1 cellular context compared by ENCODE assay signal in the genomic region with DNA sequence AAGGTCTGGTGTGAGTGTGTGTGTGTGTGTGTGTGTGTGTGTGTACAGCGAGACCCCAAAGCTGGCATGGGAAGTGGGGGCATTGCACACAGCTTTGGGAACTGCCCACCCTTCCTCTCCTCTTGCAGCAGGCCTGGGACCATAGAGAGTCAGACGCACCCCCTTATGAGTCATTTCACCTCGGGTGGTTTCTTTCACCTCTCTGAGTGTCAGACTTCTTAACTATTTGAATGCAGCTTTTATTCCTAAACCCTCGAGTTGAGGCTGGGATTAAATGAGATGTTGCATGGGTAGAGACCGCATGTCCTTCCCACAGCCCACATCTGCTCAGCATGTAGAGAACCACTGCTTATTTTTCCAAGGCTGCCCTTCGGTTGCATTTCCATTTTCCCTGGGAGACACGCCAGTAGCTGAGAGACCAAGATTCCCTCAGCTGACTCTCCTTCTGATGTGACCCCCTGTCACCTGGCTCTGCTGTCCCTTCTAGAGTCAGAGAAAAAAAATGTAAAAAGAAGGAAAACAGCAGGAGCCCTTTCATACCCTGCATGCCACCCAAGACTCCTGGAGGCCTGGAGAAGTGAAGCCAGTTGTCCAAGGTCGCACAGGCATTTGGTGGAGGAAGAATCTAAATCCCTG.
TF ChIP-seq lines count a peak whose summit lies in the region.

No MANE protein-coding gene starts in this region.

TF ChIP-seq in GM12878, 131 proteins besides CTCF, POLR2A, EP300 and RAD21 (continued from another document and continues in another):
- TF ChIP-seq, protein P1, sequence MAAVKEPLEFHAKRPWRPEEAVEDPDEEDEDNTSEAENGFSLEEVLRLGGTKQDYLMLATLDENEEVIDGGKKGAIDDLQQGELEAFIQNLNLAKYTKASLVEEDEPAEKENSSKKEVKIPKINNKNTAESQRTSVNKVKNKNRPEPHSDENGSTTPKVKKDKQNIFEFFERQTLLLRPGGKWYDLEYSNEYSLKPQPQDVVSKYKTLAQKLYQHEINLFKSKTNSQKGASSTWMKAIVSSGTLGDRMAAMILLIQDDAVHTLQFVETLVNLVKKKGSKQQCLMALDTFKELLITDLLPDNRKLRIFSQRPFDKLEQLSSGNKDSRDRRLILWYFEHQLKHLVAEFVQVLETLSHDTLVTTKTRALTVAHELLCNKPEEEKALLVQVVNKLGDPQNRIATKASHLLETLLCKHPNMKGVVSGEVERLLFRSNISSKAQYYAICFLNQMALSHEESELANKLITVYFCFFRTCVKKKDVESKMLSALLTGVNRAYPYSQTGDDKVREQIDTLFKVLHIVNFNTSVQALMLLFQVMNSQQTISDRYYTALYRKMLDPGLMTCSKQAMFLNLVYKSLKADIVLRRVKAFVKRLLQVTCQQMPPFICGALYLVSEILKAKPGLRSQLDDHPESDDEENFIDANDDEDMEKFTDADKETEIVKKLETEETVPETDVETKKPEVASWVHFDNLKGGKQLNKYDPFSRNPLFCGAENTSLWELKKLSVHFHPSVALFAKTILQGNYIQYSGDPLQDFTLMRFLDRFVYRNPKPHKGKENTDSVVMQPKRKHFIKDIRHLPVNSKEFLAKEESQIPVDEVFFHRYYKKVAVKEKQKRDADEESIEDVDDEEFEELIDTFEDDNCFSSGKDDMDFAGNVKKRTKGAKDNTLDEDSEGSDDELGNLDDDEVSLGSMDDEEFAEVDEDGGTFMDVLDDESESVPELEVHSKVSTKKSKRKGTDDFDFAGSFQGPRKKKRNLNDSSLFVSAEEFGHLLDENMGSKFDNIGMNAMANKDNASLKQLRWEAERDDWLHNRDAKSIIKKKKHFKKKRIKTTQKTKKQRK (IDR thresholded peaks at IDR 0.05; ENCODE audit: low read depth, low read length): no peak
- no peak for TF ChIP-seq STAT1 (conservative IDR thresholded peaks at IDR 0.05)
- TF ChIP-seq SRF (IDR thresholded peaks at IDR 0.05; ENCODE audit: low read depth in 2 of 2, low read length in 2 of 2): no peak
- peak; percentile 81; the same call in 1 of the 2 replicates for TF ChIP-seq IRF4 (IDR thresholded peaks at IDR 0.05; ENCODE audit: low read depth, low read length)
- no peak for TF ChIP-seq KLF5 (IDR thresholded peaks at IDR 0.05; ENCODE audit: partially characterized antibody)
- TF ChIP-seq ASH2L (IDR thresholded peaks at IDR 0.05; ENCODE audit: borderline replicate concordance, low read depth): no peak
- TF ChIP-seq, protein P2, sequence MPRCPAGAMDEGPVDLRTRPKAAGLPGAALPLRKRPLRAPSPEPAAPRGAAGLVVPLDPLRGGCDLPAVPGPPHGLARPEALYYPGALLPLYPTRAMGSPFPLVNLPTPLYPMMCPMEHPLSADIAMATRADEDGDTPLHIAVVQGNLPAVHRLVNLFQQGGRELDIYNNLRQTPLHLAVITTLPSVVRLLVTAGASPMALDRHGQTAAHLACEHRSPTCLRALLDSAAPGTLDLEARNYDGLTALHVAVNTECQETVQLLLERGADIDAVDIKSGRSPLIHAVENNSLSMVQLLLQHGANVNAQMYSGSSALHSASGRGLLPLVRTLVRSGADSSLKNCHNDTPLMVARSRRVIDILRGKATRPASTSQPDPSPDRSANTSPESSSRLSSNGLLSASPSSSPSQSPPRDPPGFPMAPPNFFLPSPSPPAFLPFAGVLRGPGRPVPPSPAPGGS (IDR thresholded peaks at IDR 0.05; ENCODE audit: borderline replicate concordance, insufficient read depth, low read depth, low read length, poor library complexity, severe bottlenecking): no peak
- no peak for TF ChIP-seq MYB (IDR thresholded peaks at IDR 0.05; ENCODE audit: borderline replicate concordance, low read depth, low read length)
- peak; percentile 84 for TF ChIP-seq JUNB (IDR thresholded peaks at IDR 0.05)
- no peak for TF ChIP-seq SREBF1 (IDR thresholded peaks at IDR 0.05; ENCODE audit: low read length)
- TF ChIP-seq WRNIP1 (IDR thresholded peaks at IDR 0.05; ENCODE audit: borderline replicate concordance, low read depth, low read length): no peak
- no peak for TF ChIP-seq EZH2 (IDR thresholded peaks at IDR 0.05; ENCODE audit: borderline replicate concordance, control insufficient read depth, low read depth, low read length)
- TF ChIP-seq CHD2 (IDR thresholded peaks at IDR 0.05; ENCODE audit: borderline replicate concordance, low read depth, low read length): 0 out of 2 replicates have a peak, but pooled peaks have one; percentile 27
- peak; percentile 80 to 83 for TF ChIP-seq IKZF2 (IDR thresholded peaks at IDR 0.05)
- TF ChIP-seq LARP7 (IDR thresholded peaks at IDR 0.05): no peak
- no peak for TF ChIP-seq EGR1 (IDR thresholded peaks at IDR 0.05; ENCODE audit: borderline replicate concordance in 1 of 2, low read depth in 2 of 2, low read length in 2 of 2)
- TF ChIP-seq CBX5 (IDR thresholded peaks at IDR 0.05; ENCODE audit: low read depth): no peak
- TF ChIP-seq SPI1 (IDR thresholded peaks at IDR 0.05; ENCODE audit: borderline replicate concordance, insufficient read depth, low read depth, low read length): no peak
- TF ChIP-seq TCF12 (IDR thresholded peaks at IDR 0.05; ENCODE audit: low read depth, low read length): 0 out of 2 replicates have a peak, but pooled peaks have one; percentile 21
- peak; percentile 75 for TF ChIP-seq RUNX3 (IDR thresholded peaks at IDR 0.05; ENCODE audit: low read length)
- TF ChIP-seq, protein P3, sequence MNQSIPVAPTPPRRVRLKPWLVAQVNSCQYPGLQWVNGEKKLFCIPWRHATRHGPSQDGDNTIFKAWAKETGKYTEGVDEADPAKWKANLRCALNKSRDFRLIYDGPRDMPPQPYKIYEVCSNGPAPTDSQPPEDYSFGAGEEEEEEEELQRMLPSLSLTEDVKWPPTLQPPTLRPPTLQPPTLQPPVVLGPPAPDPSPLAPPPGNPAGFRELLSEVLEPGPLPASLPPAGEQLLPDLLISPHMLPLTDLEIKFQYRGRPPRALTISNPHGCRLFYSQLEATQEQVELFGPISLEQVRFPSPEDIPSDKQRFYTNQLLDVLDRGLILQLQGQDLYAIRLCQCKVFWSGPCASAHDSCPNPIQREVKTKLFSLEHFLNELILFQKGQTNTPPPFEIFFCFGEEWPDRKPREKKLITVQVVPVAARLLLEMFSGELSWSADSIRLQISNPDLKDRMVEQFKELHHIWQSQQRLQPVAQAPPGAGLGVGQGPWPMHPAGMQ (IDR thresholded peaks at IDR 0.05; ENCODE audit: borderline replicate concordance): no peak
- TF ChIP-seq, protein P4, sequence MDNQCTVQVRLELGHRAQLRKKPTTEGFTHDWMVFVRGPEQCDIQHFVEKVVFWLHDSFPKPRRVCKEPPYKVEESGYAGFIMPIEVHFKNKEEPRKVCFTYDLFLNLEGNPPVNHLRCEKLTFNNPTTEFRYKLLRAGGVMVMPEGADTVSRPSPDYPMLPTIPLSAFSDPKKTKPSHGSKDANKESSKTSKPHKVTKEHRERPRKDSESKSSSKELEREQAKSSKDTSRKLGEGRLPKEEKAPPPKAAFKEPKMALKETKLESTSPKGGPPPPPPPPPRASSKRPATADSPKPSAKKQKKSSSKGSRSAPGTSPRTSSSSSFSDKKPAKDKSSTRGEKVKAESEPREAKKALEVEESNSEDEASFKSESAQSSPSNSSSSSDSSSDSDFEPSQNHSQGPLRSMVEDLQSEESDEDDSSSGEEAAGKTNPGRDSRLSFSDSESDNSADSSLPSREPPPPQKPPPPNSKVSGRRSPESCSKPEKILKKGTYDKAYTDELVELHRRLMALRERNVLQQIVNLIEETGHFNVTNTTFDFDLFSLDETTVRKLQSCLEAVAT (IDR thresholded peaks at IDR 0.05): no peak
- peak; percentile 78; the same call in 1 of the 2 replicates for TF ChIP-seq JUND (IDR thresholded peaks at IDR 0.05; ENCODE audit: low read depth, low read length)
- no peak for TF ChIP-seq CEBPB (IDR thresholded peaks at IDR 0.05; ENCODE audit: borderline replicate concordance in 1 of 2, low read depth in 2 of 2, low read length in 2 of 2)
- no peak for TF ChIP-seq SMC3 (IDR thresholded peaks at IDR 0.05; ENCODE audit: borderline replicate concordance, low read length)
- peak; percentile 73 for TF ChIP-seq NFIC (IDR thresholded peaks at IDR 0.05; ENCODE audit: low read depth, low read length)
- peak; percentile 84 for TF ChIP-seq EED (IDR thresholded peaks at IDR 0.05; ENCODE audit: low read depth)
- TF ChIP-seq GATAD2B (conservative IDR thresholded peaks at IDR 0.05; ENCODE audit: low read depth): peak; percentile 26; the same call in 1 of the 2 replicates
- no peak for TF ChIP-seq SMAD1 (IDR thresholded peaks at IDR 0.05; ENCODE audit: low read depth, partially characterized antibody)
- peak; percentile 43; the same call in 1 of the 2 replicates for TF ChIP-seq CREM (IDR thresholded peaks at IDR 0.05; ENCODE audit: low read depth)
- no peak for TF ChIP-seq RB1 (IDR thresholded peaks at IDR 0.05; ENCODE audit: borderline replicate concordance)
- TF ChIP-seq, protein P5, sequence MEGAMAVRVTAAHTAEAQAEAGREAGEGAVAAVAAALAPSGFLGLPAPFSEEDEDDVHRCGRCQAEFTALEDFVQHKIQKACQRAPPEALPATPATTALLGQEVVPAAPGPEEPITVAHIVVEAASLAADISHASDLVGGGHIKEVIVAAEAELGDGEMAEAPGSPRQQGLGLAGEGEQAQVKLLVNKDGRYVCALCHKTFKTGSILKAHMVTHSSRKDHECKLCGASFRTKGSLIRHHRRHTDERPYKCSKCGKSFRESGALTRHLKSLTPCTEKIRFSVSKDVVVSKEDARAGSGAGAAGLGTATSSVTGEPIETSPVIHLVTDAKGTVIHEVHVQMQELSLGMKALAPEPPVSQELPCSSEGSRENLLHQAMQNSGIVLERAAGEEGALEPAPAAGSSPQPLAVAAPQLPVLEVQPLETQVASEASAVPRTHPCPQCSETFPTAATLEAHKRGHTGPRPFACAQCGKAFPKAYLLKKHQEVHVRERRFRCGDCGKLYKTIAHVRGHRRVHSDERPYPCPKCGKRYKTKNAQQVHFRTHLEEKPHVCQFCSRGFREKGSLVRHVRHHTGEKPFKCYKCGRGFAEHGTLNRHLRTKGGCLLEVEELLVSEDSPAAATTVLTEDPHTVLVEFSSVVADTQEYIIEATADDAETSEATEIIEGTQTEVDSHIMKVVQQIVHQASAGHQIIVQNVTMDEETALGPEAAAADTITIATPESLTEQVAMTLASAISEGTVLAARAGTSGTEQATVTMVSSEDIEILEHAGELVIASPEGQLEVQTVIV (IDR thresholded peaks at IDR 0.05; ENCODE audit: borderline replicate concordance, partially characterized antibody): no peak
- TF ChIP-seq RFX5 (IDR thresholded peaks at IDR 0.05; ENCODE audit: low read depth, low read length): no peak
- TF ChIP-seq PAX5 (IDR thresholded peaks at IDR 0.05; ENCODE audit: borderline replicate concordance, low read depth, low read length): peak; percentile 68; the same call in 1 of the 2 replicates
- TF ChIP-seq BHLHE40 (IDR thresholded peaks at IDR 0.05; ENCODE audit: borderline replicate concordance in 1 of 2, low read depth in 2 of 2, low read length in 1 of 2): peak; percentile 16 to 53; a peak in 2 of 4 replicates
- TF ChIP-seq, protein P6, sequence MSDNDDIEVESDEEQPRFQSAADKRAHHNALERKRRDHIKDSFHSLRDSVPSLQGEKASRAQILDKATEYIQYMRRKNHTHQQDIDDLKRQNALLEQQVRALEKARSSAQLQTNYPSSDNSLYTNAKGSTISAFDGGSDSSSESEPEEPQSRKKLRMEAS (IDR thresholded peaks at IDR 0.05; ENCODE audit: low read depth, low read length): no peak
- TF ChIP-seq STAT3 (IDR thresholded peaks at IDR 0.05; ENCODE audit: low read depth, low read length): no peak
- TF ChIP-seq HDAC2 (IDR thresholded peaks at IDR 0.05): no peak
- no peak for TF ChIP-seq CBX3 (IDR thresholded peaks at IDR 0.05; ENCODE audit: borderline replicate concordance, low read depth)
- peak; percentile 36; the same call in 1 of the 2 replicates for TF ChIP-seq CBFB (IDR thresholded peaks at IDR 0.05; ENCODE audit: low read depth)
- no peak for TF ChIP-seq SP1 (IDR thresholded peaks at IDR 0.05; ENCODE audit: low read depth, low read length)
- no peak for TF ChIP-seq ZNF622 (IDR thresholded peaks at IDR 0.05)
- TF ChIP-seq ZNF384 (IDR thresholded peaks at IDR 0.05; ENCODE audit: borderline replicate concordance, low read depth, low read length): no peak
- TF ChIP-seq RELA (IDR thresholded peaks at IDR 0.05; ENCODE audit: borderline replicate concordance, partially characterized antibody): no peak
- TF ChIP-seq RAD51 (IDR thresholded peaks at IDR 0.05): no peak
- no peak for TF ChIP-seq CHD1 (IDR thresholded peaks at IDR 0.05; ENCODE audit: low read depth, low read length)
- TF ChIP-seq SUPT20H (IDR thresholded peaks at IDR 0.05; ENCODE audit: borderline replicate concordance, control insufficient read depth, low read depth, low read length): no peak
- no peak for TF ChIP-seq ZNF24 (IDR thresholded peaks at IDR 0.05)
- no peak for TF ChIP-seq TARDBP (IDR thresholded peaks at IDR 0.05; ENCODE audit: borderline replicate concordance)
- TF ChIP-seq, protein P7, sequence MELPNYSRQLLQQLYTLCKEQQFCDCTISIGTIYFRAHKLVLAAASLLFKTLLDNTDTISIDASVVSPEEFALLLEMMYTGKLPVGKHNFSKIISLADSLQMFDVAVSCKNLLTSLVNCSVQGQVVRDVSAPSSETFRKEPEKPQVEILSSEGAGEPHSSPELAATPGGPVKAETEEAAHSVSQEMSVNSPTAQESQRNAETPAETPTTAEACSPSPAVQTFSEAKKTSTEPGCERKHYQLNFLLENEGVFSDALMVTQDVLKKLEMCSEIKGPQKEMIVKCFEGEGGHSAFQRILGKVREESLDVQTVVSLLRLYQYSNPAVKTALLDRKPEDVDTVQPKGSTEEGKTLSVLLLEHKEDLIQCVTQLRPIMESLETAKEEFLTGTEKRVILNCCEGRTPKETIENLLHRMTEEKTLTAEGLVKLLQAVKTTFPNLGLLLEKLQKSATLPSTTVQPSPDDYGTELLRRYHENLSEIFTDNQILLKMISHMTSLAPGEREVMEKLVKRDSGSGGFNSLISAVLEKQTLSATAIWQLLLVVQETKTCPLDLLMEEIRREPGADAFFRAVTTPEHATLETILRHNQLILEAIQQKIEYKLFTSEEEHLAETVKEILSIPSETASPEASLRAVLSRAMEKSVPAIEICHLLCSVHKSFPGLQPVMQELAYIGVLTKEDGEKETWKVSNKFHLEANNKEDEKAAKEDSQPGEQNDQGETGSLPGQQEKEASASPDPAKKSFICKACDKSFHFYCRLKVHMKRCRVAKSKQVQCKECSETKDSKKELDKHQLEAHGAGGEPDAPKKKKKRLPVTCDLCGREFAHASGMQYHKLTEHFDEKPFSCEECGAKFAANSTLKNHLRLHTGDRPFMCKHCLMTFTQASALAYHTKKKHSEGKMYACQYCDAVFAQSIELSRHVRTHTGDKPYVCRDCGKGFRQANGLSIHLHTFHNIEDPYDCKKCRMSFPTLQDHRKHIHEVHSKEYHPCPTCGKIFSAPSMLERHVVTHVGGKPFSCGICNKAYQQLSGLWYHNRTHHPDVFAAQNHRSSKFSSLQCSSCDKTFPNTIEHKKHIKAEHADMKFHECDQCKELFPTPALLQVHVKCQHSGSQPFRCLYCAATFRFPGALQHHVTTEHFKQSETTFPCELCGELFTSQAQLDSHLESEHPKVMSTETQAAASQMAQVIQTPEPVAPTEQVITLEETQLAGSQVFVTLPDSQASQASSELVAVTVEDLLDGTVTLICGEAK (IDR thresholded peaks at IDR 0.05; ENCODE audit: borderline replicate concordance): no peak
